In genomic region chr5:94850960-94851359, GRCh38 we compare ENCODE assay signal across 19 cellular contexts.
"Had no signal": no experiment of that assay in that cellular context is flagged by ENCODE, and none has a peak within 500 bp of the region (broad histone marks: within the 10 kb centered on the region; RNA-seq: fewer than 3 reads in every experiment).

No MANE protein-coding gene starts in this region.

- H3K4me1 Mint-ChIP-seq: nephron; stimulated activated effector memory CD8-positive, alpha-beta T cell treated with anti-CD3 and anti-CD28 coated beads, Interleukin-12 subunit alpha, Interleukin-12 subunit beta, amount 100 ng/mL, for 72 hours had no signal

- H3K9me3 ChIP-seq: left lung, lower lobe of right lung, pancreas, prostate gland, sigmoid colon, spleen, tibial nerve, uterus had no signal

- H3K27ac Mint-ChIP-seq: naive thymus-derived CD8-positive, alpha-beta T cell; stimulated activated effector memory CD8-positive, alpha-beta T cell treated with anti-CD3 and anti-CD28 coated beads, Interleukin-12 subunit alpha, Interleukin-12 subunit beta, amount 100 ng/mL, for 72 hours; stimulated activated naive CD8-positive, alpha-beta T cell treated with anti-CD3 and anti-CD28 coated beads, Interleukin-15, Interleukin-2, amounts not matched to agents 100 ng/mL and 50 ng/mL, for 24 hours; type B pancreatic cell had no signal

- H3K36me3 Mint-ChIP-seq: naive thymus-derived CD8-positive, alpha-beta T cell; stimulated activated effector memory CD8-positive, alpha-beta T cell treated with anti-CD3 and anti-CD28 coated beads, Interleukin-12 subunit alpha, Interleukin-12 subunit beta, amount 100 ng/mL, for 72 hours had no signal

- H3K27ac ChIP-seq: hepatocyte, left lung, lower lobe of right lung, pancreas, prostate gland, sigmoid colon, spleen, tibial nerve, uterus had no signal

- H3K4me2 ChIP-seq: hepatocyte had no signal

- H3K79me2 ChIP-seq: hepatocyte had no signal

- DNase-seq: left colon, left lung, lower lobe of right lung, pancreas, posterior cingulate gyrus, right cardiac atrium, sigmoid colon, spleen, uterus had no signal

- H3K4me3 ChIP-seq: hepatocyte, left lung, lower lobe of right lung, pancreas, prostate gland, sigmoid colon, spleen, tibial nerve, uterus had no signal

- H2AFZ ChIP-seq: hepatocyte had no signal

- H3K27me3 ChIP-seq: hepatocyte, left lung, pancreas, sigmoid colon, spleen, tibial nerve, uterus had no signal

- FAIRE-seq: pancreas, small intestine had no signal

- H3K4me3 Mint-ChIP-seq: naive thymus-derived CD8-positive, alpha-beta T cell; nephron; neural crest cell; stimulated activated effector memory CD8-positive, alpha-beta T cell treated with anti-CD3 and anti-CD28 coated beads, Interleukin-12 subunit alpha, Interleukin-12 subunit beta, amount 100 ng/mL, for 72 hours; stimulated activated naive CD8-positive, alpha-beta T cell treated with anti-CD3 and anti-CD28 coated beads, Interleukin-15, Interleukin-2, amounts not matched to agents 100 ng/mL and 50 ng/mL, for 24 hours; type B pancreatic cell had no signal

- H3K4me1 ChIP-seq: left lung, lower lobe of right lung, pancreas, prostate gland, sigmoid colon, spleen had no signal

- H3K36me3 ChIP-seq: lower lobe of right lung, pancreas, prostate gland, sigmoid colon, tibial nerve, uterus had no signal

- H3K27me3 Mint-ChIP-seq: stimulated activated naive CD8-positive, alpha-beta T cell treated with anti-CD3 and anti-CD28 coated beads, Interleukin-15, Interleukin-2, amounts not matched to agents 100 ng/mL and 50 ng/mL, for 24 hours; type B pancreatic cell had no signal

- H3K9me3 Mint-ChIP-seq: naive thymus-derived CD8-positive, alpha-beta T cell; nephron; neural crest cell; stimulated activated effector memory CD8-positive, alpha-beta T cell treated with anti-CD3 and anti-CD28 coated beads, Interleukin-12 subunit alpha, Interleukin-12 subunit beta, amount 100 ng/mL, for 72 hours; stimulated activated naive CD8-positive, alpha-beta T cell treated with anti-CD3 and anti-CD28 coated beads, Interleukin-15, Interleukin-2, amounts not matched to agents 100 ng/mL and 50 ng/mL, for 24 hours; type B pancreatic cell had no signal
